ENCODE assay signal across 1 cellular context in genomic region chr10:61066661-61067353, GRCh38.
A peak's percentile ranks its signal among the peaks of the same experiment; 100 is the strongest.
TF ChIP-seq lines count a peak whose summit lies in the region.

No MANE protein-coding gene starts in this region.

TF ChIP-seq in HepG2, 621 proteins besides CTCF, POLR2A, EP300 and RAD21 (continued from another document):
- TF ChIP-seq ZNF766 (CRISPR knock-in tag; IDR thresholded peaks at IDR 0.05; ENCODE audit: borderline replicate concordance) = no peak
- TF ChIP-seq ZNF614 (CRISPR knock-in tag; IDR thresholded peaks at IDR 0.05; ENCODE audit: borderline replicate concordance) = peak; percentile 56; the same call in 1 of the 2 replicates
- TF ChIP-seq ZNF550 (CRISPR knock-in tag; IDR thresholded peaks at IDR 0.05; ENCODE audit: borderline replicate concordance) = no peak
- no peak for TF ChIP-seq AGO1 (IDR thresholded peaks at IDR 0.05; ENCODE audit: low read depth, low read length, poor library complexity, severe bottlenecking)
- TF ChIP-seq CHCHD3 (CRISPR knock-in tag; IDR thresholded peaks at IDR 0.05) = no peak
- TF ChIP-seq NR2F2 (IDR thresholded peaks at IDR 0.05; ENCODE audit: borderline replicate concordance, low read depth) = peak; percentile 99
- no peak for TF ChIP-seq ZKSCAN1 (IDR thresholded peaks at IDR 0.05; ENCODE audit: low read length)
- no peak for TF ChIP-seq ZFP36L2 (CRISPR knock-in tag; IDR thresholded peaks at IDR 0.05)
- TF ChIP-seq ASH2L (IDR thresholded peaks at IDR 0.05; ENCODE audit: insufficient read length, low read depth, low read length) = peak; percentile 38
- peak; percentile 42 for TF ChIP-seq TEAD3 (CRISPR knock-in tag; optimal IDR thresholded peaks at IDR 0.05; ENCODE audit: borderline replicate concordance)
TF ChIP-seq in HepG2: peak in this region for 71.
